In the genomic region with DNA sequence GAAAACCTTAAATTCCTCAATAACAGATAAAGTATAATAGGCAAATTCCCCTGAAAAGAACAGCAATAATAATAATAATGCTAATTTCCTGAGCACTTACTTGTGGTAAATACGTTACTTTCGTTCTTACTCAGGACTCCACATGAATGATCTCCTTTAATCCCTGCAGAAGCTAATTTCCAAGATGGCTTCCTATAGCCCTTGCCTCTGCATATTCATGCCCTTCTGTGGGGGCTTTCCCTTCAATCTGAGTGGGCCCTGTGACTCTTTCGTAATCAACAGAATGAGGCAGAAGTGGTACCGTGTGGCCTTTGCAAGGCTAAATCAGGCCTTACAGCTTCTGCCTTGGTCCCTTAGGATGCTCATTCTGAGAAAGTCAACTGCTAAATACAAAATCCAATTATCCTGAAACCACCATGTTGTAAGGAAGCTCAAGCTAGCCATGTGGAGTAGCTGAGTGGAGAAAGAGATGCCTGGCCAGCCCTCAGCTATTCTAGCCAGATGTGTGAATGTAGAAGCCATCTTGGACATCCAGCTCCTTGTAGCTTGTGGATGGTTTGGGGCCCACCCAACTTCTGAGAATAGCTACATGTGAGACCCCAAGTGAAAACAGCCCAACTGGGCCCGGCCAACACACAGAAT, we compare ENCODE assay signal across 12 cellular contexts. TPM values are rescaled to one million over a fixed set of nuclear protein-coding genes. Genes with fewer than 3 reads are reported as not detected.
A peak's percentile ranks its signal among the peaks of the same experiment; 100 is the strongest.
DNase-seq lines count a peak whose midpoint lies in the region; ATAC-seq, FAIRE-seq and TF ChIP-seq lines count a peak whose summit lies in the region.
"Had no signal": no experiment of that assay in that cellular context is flagged by ENCODE, and none has a peak within 500 bp of the region (broad histone marks: within the 10 kb centered on the region; RNA-seq: fewer than 3 reads in every experiment).

No MANE protein-coding gene starts in this region.

- H3K9ac ChIP-seq in stomach smooth muscle (ENCODE audit: low read length in 2 of 2) = no peak overlapping the region

- FAIRE-seq in HTR-8/SVneo (lab: Jason Lieb, UNC) = no peak
- FAIRE-seq: islet of Langerhans had no signal

- peak; percentile 40 for ATAC-seq in HG03039 (IDR thresholded peaks at IDR 0.05; ENCODE audit: unreplicated experiment)

- no peaks in the 10 kb centered on the region for H3K9me3 Mint-ChIP-seq in activated naive CD4-positive, alpha-beta T cell treated with anti-CD3 and anti-CD28 coated beads, Interleukin-2, amount 10 ng/mL, durations not matched to agents 7 days and 5 days

- peak overlapping the region; percentile 11 for H3K27ac Mint-ChIP-seq in activated naive CD4-positive, alpha-beta T cell treated with anti-CD3 and anti-CD28 coated beads, Interleukin-2, amount 10 ng/mL, durations not matched to agents 7 days and 5 days

- peaks cover 0 to 21% of the 10 kb centered on the region in 2 donors for H3K4me1 ChIP-seq in right atrium auricular region
- H3K4me1 ChIP-seq in stomach smooth muscle (ENCODE audit: control insufficient read depth, insufficient read depth, low read length) = peaks cover 47% of the 10 kb centered on the region

- peaks cover 63% of the 10 kb centered on the region for H3K4me1 Mint-ChIP-seq in activated naive CD4-positive, alpha-beta T cell treated with anti-CD3 and anti-CD28 coated beads, Interleukin-2, amount 10 ng/mL, durations not matched to agents 7 days and 5 days

- TF ChIP-seq CTCF in right atrium auricular region (IDR thresholded peaks at IDR 0.05) = no peak

- H3K27me3 ChIP-seq in right atrium auricular region (no peaks in the 10 kb centered on the region), stomach smooth muscle (ENCODE audit: control insufficient read depth in 1 of 2, insufficient read depth in 2 of 2, low read length in 2 of 2) (no peaks in the 10 kb centered on the region)
- H3K27me3 ChIP-seq: tibial artery had no signal

- no peaks in the 10 kb centered on the region for H3K36me3 ChIP-seq in right atrium auricular region
- no peaks in the 10 kb centered on the region for H3K36me3 ChIP-seq in stomach smooth muscle (ENCODE audit: control insufficient read depth in 2 of 2, insufficient read depth in 2 of 2, low read length in 2 of 2)
- H3K36me3 ChIP-seq: tibial artery had no signal

- DNase-seq in cardiac septum (ENCODE audit: low spot score) (peak; percentile 19), right atrium auricular region (ENCODE audit: low spot score) (no peak), HTR-8/SVneo (ENCODE audit: insufficient read length, low spot score) (no peak), mucosa of gallbladder (ENCODE audit: low spot score) (no peak)
- DNase-seq in activated naive CD4-positive, alpha-beta T cell treated with anti-CD3 and anti-CD28 coated beads, Interleukin-2, amount 10 ng/mL, durations not matched to agents 7 days and 5 days = no peak
- DNase-seq in activated effector memory CD4-positive, alpha-beta T cell treated with Interleukin-2 at 50 U/mL for 16 hours = no peak
- DNase-seq: C1 segment of cervical spinal cord, retina, tibial artery had no signal

- CTCF ChIA-PET in activated naive CD4-positive, alpha-beta T cell treated with anti-CD3 and anti-CD28 coated beads, Interleukin-2, amount 10 ng/mL, durations not matched to agents 7 days and 5 days (lab: Charles Lee) = interaction anchor here (1.1 to 2.1 kb wide), 2 partner anchors 32 to 302 kb away, joined by 3 to 8 read pairs; no protein-coding TSS in a partner anchor

- peaks cover 10% of the 10 kb centered on the region for H3K27me3 Mint-ChIP-seq in activated naive CD4-positive, alpha-beta T cell treated with anti-CD3 and anti-CD28 coated beads, Interleukin-2, amount 10 ng/mL, durations not matched to agents 7 days and 5 days

- H3K4me3 ChIP-seq in right atrium auricular region (no peak overlapping the region), stomach smooth muscle (ENCODE audit: low read length in 2 of 2) (no peak overlapping the region)
- H3K4me3 ChIP-seq: tibial artery had no signal

- H3K4me3 Mint-ChIP-seq in activated naive CD4-positive, alpha-beta T cell treated with anti-CD3 and anti-CD28 coated beads, Interleukin-2, amount 10 ng/mL, durations not matched to agents 7 days and 5 days = no peak overlapping the region

- peaks cover 1% of the 10 kb centered on the region for H3K36me3 Mint-ChIP-seq in activated naive CD4-positive, alpha-beta T cell treated with anti-CD3 and anti-CD28 coated beads, Interleukin-2, amount 10 ng/mL, durations not matched to agents 7 days and 5 days

- intact Hi-C loops in cardiac septum (cut with DNase I) = loop anchor here (5.0 kb wide), 2 partner anchors 52 to 147 kb away; a partner anchor contains a TSS

- no peaks in the 10 kb centered on the region for H3K9me3 ChIP-seq in right atrium auricular region
- H3K9me3 ChIP-seq in stomach smooth muscle (ENCODE audit: control insufficient read depth in 2 of 2, low read length in 2 of 2) = no peaks in the 10 kb centered on the region
- H3K9me3 ChIP-seq: tibial artery had no signal

- H3K27ac ChIP-seq in right atrium auricular region (no peak overlapping the region), stomach smooth muscle (ENCODE audit: low read length) (peak overlapping the region; percentile 53)
- H3K27ac ChIP-seq: tibial artery had no signal

RNA-seq across cellular contexts. Expression of a gene that starts 50.5 kb away (rescaled TPM):
- total RNA-seq in cardiac septum (31.8 TPM), right atrium auricular region (10 to 100 TPM; 11.0 to 11.2 TPM), mucosa of gallbladder (18.1 TPM)

RNA-seq across cellular contexts. Expression of a gene that starts 52.2 kb away (rescaled TPM):
- 40.2 TPM for total RNA-seq in cardiac septum
- 10 to 100 TPM; 28.4 TPM for total RNA-seq in right atrium auricular region
- total RNA-seq in mucosa of gallbladder = 43.6 TPM
